In genomic region chr15:36724901-36725300, GRCh38 we compare ENCODE assay signal across 20 cellular contexts.
DNase-seq lines count a peak whose midpoint lies in the region; ATAC-seq and TF ChIP-seq lines count a peak whose summit lies in the region.
"Had no signal": no experiment of that assay in that cellular context is flagged by ENCODE, and none has a peak within 500 bp of the region (broad histone marks: within the 10 kb centered on the region; RNA-seq: fewer than 3 reads in every experiment).

No MANE protein-coding gene starts in this region.

- no peaks in the 10 kb centered on the region for H3K27me3 ChIP-seq in cardiac muscle cell
- H3K27me3 ChIP-seq: BLaER1 treated with 17β-estradiol and CSF1 and Interleukin-3, amounts not matched to agents 10 nM and 100 nM had no signal

- peak overlapping the region; percentile 4 for H3K4me3 Mint-ChIP-seq in nephron progenitor cell
- H3K4me3 Mint-ChIP-seq: B cell; CD4-positive, alpha-beta T cell; CD8-positive, alpha-beta T cell had no signal

- H3K27ac ChIP-seq in cardiac muscle cell: peak overlapping the region; percentile 84
- H3K27ac ChIP-seq: 22Rv1; A549; BLaER1 treated with 17β-estradiol and CSF1 and Interleukin-3, amounts not matched to agents 10 nM and 100 nM; C4-2B had no signal

- H3K27me3 Mint-ChIP-seq in nephron progenitor cell (ENCODE audit: low read depth, poor library complexity): no peaks in the 10 kb centered on the region
- H3K27me3 Mint-ChIP-seq: B cell; CD4-positive, alpha-beta T cell had no signal

- intact Hi-C loops in left ventricle myocardium superior (cut with micrococcal nuclease): no loop called here

- TF ChIP-seq CTCF in cardiac muscle cell (IDR thresholded peaks at IDR 0.05; ENCODE audit: low read depth, low read length) (no peak), nephron progenitor cell (IDR thresholded peaks at IDR 0.05) (no peak)

- H3K4me1 ChIP-seq in cardiac muscle cell (ENCODE audit: low read depth): peaks cover 86% of the 10 kb centered on the region
- H3K4me1 ChIP-seq: A549; BLaER1 treated with 17β-estradiol and CSF1 and Interleukin-3, amounts not matched to agents 10 nM and 100 nM; Caco-2 had no signal

- H3K4me1 Mint-ChIP-seq in nephron progenitor cell: peaks cover 28% of the 10 kb centered on the region
- H3K4me1 Mint-ChIP-seq: B cell had no signal

- no peaks in the 10 kb centered on the region for H3K36me3 ChIP-seq in cardiac muscle cell
- H3K36me3 ChIP-seq: BLaER1 treated with 17β-estradiol and CSF1 and Interleukin-3, amounts not matched to agents 10 nM and 100 nM had no signal

- H3K9me3 Mint-ChIP-seq in nephron progenitor cell: no peaks in the 10 kb centered on the region
- H3K9me3 Mint-ChIP-seq: CD4-positive, alpha-beta T cell; CD8-positive, alpha-beta T cell had no signal

- DNase-seq in cardiac muscle cell (ENCODE audit: low read depth in 1 of 2, low spot score in 1 of 2): peak in 1 of 2 donors; percentile 36
- no peak for DNase-seq in left ventricle myocardium superior
- DNase-seq in left kidney (ENCODE audit: low read depth, low spot score): peak; percentile 69
- DNase-seq in nephron progenitor cell: no peak
- no peak for DNase-seq in cortex of kidney (lab: John Stamatoyannopoulos, UW)
- DNase-seq in stimulated activated naive CD8-positive, alpha-beta T cell treated with anti-CD3 and anti-CD28 coated beads, Interleukin-15, Interleukin-2, amounts not matched to agents 100 U/mL and 50 U/mL, for 24 hours: no peak
- DNase-seq: AML-193; Caco-2; Calu3; CD4-positive, alpha-beta T cell; CD8-positive, alpha-beta T cell; DMS79 treated with DMSO at 0.1 percent for 48 hours; GF-D8 had no signal

- H3K9me3 ChIP-seq in cardiac muscle cell (ENCODE audit: low read depth): no peaks in the 10 kb centered on the region
- H3K9me3 ChIP-seq: A549; BLaER1 treated with 17β-estradiol and CSF1 and Interleukin-3, amounts not matched to agents 10 nM and 100 nM; Caco-2 had no signal

- peaks cover 11% of the 10 kb centered on the region for H3K36me3 Mint-ChIP-seq in nephron progenitor cell (ENCODE audit: low read depth)

- ATAC-seq in left ventricle myocardium superior (no peak), GM18861 (IDR thresholded peaks at IDR 0.05; ENCODE audit: unreplicated experiment) (no peak)
- ATAC-seq in stimulated activated naive CD8-positive, alpha-beta T cell treated with anti-CD3 and anti-CD28 coated beads, Interleukin-15, Interleukin-2, amounts not matched to agents 100 U/mL and 50 U/mL, for 24 hours: no peak
- ATAC-seq: A549; CD8-positive, alpha-beta T cell had no signal

- H3K4me3 ChIP-seq in cardiac muscle cell: no peak overlapping the region
- H3K4me3 ChIP-seq: A549; BLaER1 treated with 17β-estradiol and CSF1 and Interleukin-3, amounts not matched to agents 10 nM and 100 nM had no signal

- H3K27ac Mint-ChIP-seq in nephron progenitor cell: no peak overlapping the region
- H3K27ac Mint-ChIP-seq: B cell; CD4-positive, alpha-beta T cell; CD8-positive, alpha-beta T cell had no signal

TF ChIP-seq in PFSK-1, 5 proteins besides CTCF, POLR2A, EP300 and RAD21:
- TF ChIP-seq POLR2AphosphoS5 (IDR thresholded peaks at IDR 0.05; ENCODE audit: low read depth, low read length) (no peak), FOXP2 (optimal IDR thresholded peaks at IDR 0.05; ENCODE audit: borderline replicate concordance, extremely low read depth, extremely low read length, insufficient read depth) (peak; percentile 13), TAF1 (IDR thresholded peaks at IDR 0.05; ENCODE audit: borderline replicate concordance, insufficient read depth, low read length) (no peak), REST (IDR thresholded peaks at IDR 0.05; ENCODE audit: insufficient read depth in 1 of 2, low read depth in 2 of 2, low read length in 2 of 2) (no peak), SIN3A (IDR thresholded peaks at IDR 0.05; ENCODE audit: borderline replicate concordance, insufficient read depth, low read length) (no peak)
TF ChIP-seq in PFSK-1: peak in this region for 1.
